Comparison of ENCODE assay signal across 18 cellular contexts in the genomic region with DNA sequence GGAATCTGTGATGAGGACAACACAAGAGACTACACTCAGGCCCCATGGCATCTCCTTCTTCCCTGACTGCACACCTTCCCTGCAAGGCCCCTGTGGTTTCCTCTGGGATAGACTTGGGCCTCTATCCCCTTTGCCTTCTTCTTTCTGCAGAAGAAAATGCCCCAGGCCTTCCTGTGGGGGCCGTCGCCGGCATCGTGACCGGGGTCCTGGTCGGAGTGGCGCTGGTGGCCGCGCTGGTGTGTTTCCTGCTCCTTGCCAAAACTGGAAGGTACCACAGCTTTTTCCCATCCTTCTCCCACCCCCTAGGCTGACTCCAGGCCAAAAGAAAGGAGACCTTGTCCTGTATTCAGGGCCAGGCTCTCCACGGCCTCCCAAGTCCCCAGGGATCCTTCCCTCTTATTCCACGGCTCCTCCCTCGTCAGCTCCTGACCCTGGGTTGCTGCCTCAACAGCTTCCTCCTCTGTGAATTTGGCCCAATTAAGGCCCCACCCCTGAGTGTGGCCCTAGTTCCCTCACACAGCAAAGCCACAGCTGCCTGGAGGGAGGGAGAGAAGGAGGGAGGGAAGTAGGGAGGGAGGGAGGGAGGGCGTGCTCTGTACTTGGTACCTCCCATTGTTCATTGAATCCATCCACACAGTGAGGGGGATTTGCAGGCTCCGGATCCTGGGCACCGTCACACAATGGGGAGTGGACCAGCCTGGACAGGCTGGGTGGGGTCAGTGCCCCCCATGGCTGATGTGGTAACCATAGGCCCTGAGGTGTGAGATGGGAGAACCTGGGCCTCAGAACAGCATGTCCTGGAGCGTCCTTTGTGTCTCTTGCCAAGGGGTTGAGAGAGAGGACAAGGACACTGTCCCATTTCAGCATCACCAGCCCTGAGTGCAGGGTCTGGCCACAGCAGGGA. TPM values are rescaled to one million over a fixed set of nuclear protein-coding genes. Genes with fewer than 3 reads are reported as not detected.
DNase-seq lines count a peak whose midpoint lies in the region; ATAC-seq and TF ChIP-seq lines count a peak whose summit lies in the region.
"Had no signal": no experiment of that assay in that cellular context is flagged by ENCODE, and none has a peak within 500 bp of the region (broad histone marks: within the 10 kb centered on the region; RNA-seq: fewer than 3 reads in every experiment).

No MANE protein-coding gene starts in this region.

- H3K27ac ChIP-seq in heart right ventricle (peak overlapping the region in 2 of 10 donors; percentile 69 to 89), neutrophil (peak overlapping the region; percentile 100), uterus (no peak overlapping the region), esophagus muscularis mucosa (replicated peaks in 1 of 4) (no peak overlapping the region)
- H3K27ac ChIP-seq: VCaP had no signal

- no peak overlapping the region for H3K27ac Mint-ChIP-seq in glutamatergic neuron (ENCODE audit: unreplicated experiment)
- H3K27ac Mint-ChIP-seq: activated CD4-positive, alpha-beta memory T cell treated with anti-CD3 and anti-CD28 coated beads for 36 hours; natural killer cell had no signal

- H3K27me3 Mint-ChIP-seq in glutamatergic neuron (ENCODE audit: unreplicated experiment): peaks cover 10% of the 10 kb centered on the region

- TF ChIP-seq POLR2A in uterus (IDR thresholded peaks at IDR 0.05) (no peak), esophagus muscularis mucosa (IDR thresholded peaks at IDR 0.05; ENCODE audit: low read depth) (no peak)

- H3K4me1 ChIP-seq in heart right ventricle: peaks cover 0 to 41% (median 0%) of the 10 kb centered on the region in 9 donors
- peaks cover 98 to 99% of the 10 kb centered on the region in 2 experiments for H3K4me1 ChIP-seq in neutrophil (ENCODE audit: control insufficient read depth in 1 of 2, insufficient read depth in 1 of 2, low read depth in 1 of 2, low read length in 1 of 2)
- no peaks in the 10 kb centered on the region for H3K4me1 ChIP-seq in uterus
- H3K4me1 ChIP-seq in esophagus muscularis mucosa: peaks cover 0 to 7% (median 0%) of the 10 kb centered on the region in 4 donors

- no peaks in the 10 kb centered on the region for H3K36me3 Mint-ChIP-seq in glutamatergic neuron (ENCODE audit: unreplicated experiment)
- H3K36me3 Mint-ChIP-seq: activated CD4-positive, alpha-beta memory T cell treated with anti-CD3 and anti-CD28 coated beads for 36 hours; natural killer cell had no signal

- peaks cover 5% of the 10 kb centered on the region for H3K4me1 Mint-ChIP-seq in glutamatergic neuron (ENCODE audit: low read depth, unreplicated experiment)
- H3K4me1 Mint-ChIP-seq: natural killer cell had no signal

- H3K4me3 Mint-ChIP-seq in glutamatergic neuron (ENCODE audit: unreplicated experiment): no peak overlapping the region
- H3K4me3 Mint-ChIP-seq: activated CD4-positive, alpha-beta memory T cell treated with anti-CD3 and anti-CD28 coated beads for 36 hours; natural killer cell had no signal

- TF ChIP-seq CTCF in heart right ventricle (IDR thresholded peaks at IDR 0.05): no peak
- TF ChIP-seq CTCF in neutrophil (IDR thresholded peaks at IDR 0.05): no peak
- TF ChIP-seq CTCF in glutamatergic neuron (IDR thresholded peaks at IDR 0.05; ENCODE audit: partially characterized antibody, unreplicated experiment): no peak
- TF ChIP-seq CTCF in uterus (IDR thresholded peaks at IDR 0.05): no peak
- no peak for TF ChIP-seq CTCF in esophagus muscularis mucosa (IDR thresholded peaks at IDR 0.05)

- H3K9me3 ChIP-seq in heart right ventricle: no peaks in the 10 kb centered on the region
- H3K9me3 ChIP-seq in neutrophil: no peaks in the 10 kb centered on the region
- no peaks in the 10 kb centered on the region for H3K9me3 ChIP-seq in uterus
- no peaks in the 10 kb centered on the region for H3K9me3 ChIP-seq in esophagus muscularis mucosa

- 65 to 72% methylated on average over 16 of the region's 16 CpGs for WGBS in heart right ventricle, 2 donors
- WGBS in esophagus muscularis mucosa: 62% methylated on average over 13 of the region's 16 CpGs

- DNase-seq in CD1c-positive myeloid dendritic cell (ENCODE audit: extremely low spot score) (peak; percentile 55), NCI-H69 (lab: John Stamatoyannopoulos, UW) (peak; percentile 70), heart right ventricle (peak; percentile 11 to 23), glutamatergic neuron (no peak), uterus (no peak), esophagus muscularis mucosa (ENCODE audit: extremely low spot score) (no peak)
- DNase-seq: activated CD4-positive, alpha-beta memory T cell treated with anti-CD3 and anti-CD28 coated beads for 36 hours; activated T-cell treated with anti-CD3 and anti-CD28 coated beads, Interleukin-2, amount 50 U/mL, for 48 hours; caudate nucleus; effector CD8-positive, alpha-beta T cell; Karpas-422; natural killer cell; NCI-H510A treated with DMSO at 0.1 percent for 48 hours; PC-3 had no signal

- H3K4me3 ChIP-seq in heart right ventricle (peak overlapping the region in 1 of 10 donors; percentile 4), neutrophil (ENCODE audit: low read depth in 1 of 2, low read length in 1 of 2) (peak overlapping the region; percentile 53 to 60), uterus (no peak overlapping the region), esophagus muscularis mucosa (no peak overlapping the region)

- H3K27me3 ChIP-seq in heart right ventricle (peaks cover 0 to 47% (median 27%) of the 10 kb centered on the region in 7 donors), neutrophil (no peaks in the 10 kb centered on the region), uterus (no peaks in the 10 kb centered on the region), esophagus muscularis mucosa (peaks cover 0 to 47% (median 0%) of the 10 kb centered on the region in 4 donors)

- peaks cover 5% of the 10 kb centered on the region for H3K9me3 Mint-ChIP-seq in glutamatergic neuron (ENCODE audit: unreplicated experiment)
- H3K9me3 Mint-ChIP-seq: activated CD4-positive, alpha-beta memory T cell treated with anti-CD3 and anti-CD28 coated beads for 36 hours; natural killer cell had no signal

- H3K36me3 ChIP-seq in heart right ventricle (no peaks in the 10 kb centered on the region), neutrophil (peaks cover 76% of the 10 kb centered on the region), uterus (no peaks in the 10 kb centered on the region), esophagus muscularis mucosa (no peaks in the 10 kb centered on the region)

- ATAC-seq in heart right ventricle: peak in 6 of 8 donors; percentile 35 to 65 (median 58)
- ATAC-seq in HG03025 (IDR thresholded peaks at IDR 0.05; ENCODE audit: low FRiP score, unreplicated experiment): no peak
- ATAC-seq: PC-3 had no signal

- no peak for TF ChIP-seq EP300 in esophagus muscularis mucosa (IDR thresholded peaks at IDR 0.05)

- intact Hi-C loops in heart right ventricle (cut with DNase I) (no loop called here), uterus (cut with DNase I; ENCODE audit: low total_unique reads) (no loop called here), esophagus muscularis mucosa (cut with DNase I) (no loop called here)

RNA-seq across cellular contexts. Expression of gene CEACAM3, which starts 12.5 kb away (rescaled TPM):
- total RNA-seq in heart right ventricle: 1 to 10 TPM in 1 of 10 donors, under 1 TPM in 7, not detected in 2; 0.21 to 1.5 (median 0.40) TPM
- polyA plus RNA-seq in heart right ventricle: not detected
- total RNA-seq in glutamatergic neuron (ENCODE audit: unreplicated experiment): not detected
- total RNA-seq in uterus: not detected
- total RNA-seq in esophagus muscularis mucosa: under 1 TPM in 1 of 4 donors, not detected in 3; 0.26 TPM
- total RNA-seq: activated CD4-positive, alpha-beta memory T cell treated with anti-CD3 and anti-CD28 coated beads for 36 hours; PC-3; pulmonary artery endothelial cell had no signal

RNA-seq across cellular contexts. Expression of gene LYPD4, which starts 35.6 kb away (rescaled TPM):
- total RNA-seq in heart right ventricle: not detected
- polyA plus RNA-seq in heart right ventricle: not detected
- total RNA-seq in glutamatergic neuron (ENCODE audit: unreplicated experiment): not detected
- not detected for total RNA-seq in uterus
- total RNA-seq in esophagus muscularis mucosa: not detected
- total RNA-seq: activated CD4-positive, alpha-beta memory T cell treated with anti-CD3 and anti-CD28 coated beads for 36 hours; natural killer cell; PC-3; pulmonary artery endothelial cell had no signal

RNA-seq across cellular contexts. Expression of gene DMRTC2, which starts 35.9 kb away (rescaled TPM):
- total RNA-seq in heart right ventricle (not detected), glutamatergic neuron (ENCODE audit: unreplicated experiment) (not detected), uterus (under 1 TPM in 1 of 4 donors, not detected in 3; 0.14 TPM), esophagus muscularis mucosa (not detected)
- polyA plus RNA-seq in heart right ventricle: not detected
- total RNA-seq: activated CD4-positive, alpha-beta memory T cell treated with anti-CD3 and anti-CD28 coated beads for 36 hours; natural killer cell; PC-3; pulmonary artery endothelial cell had no signal

RNA-seq across cellular contexts. Expression of gene RPS19, which starts 51.1 kb away (rescaled TPM):
- total RNA-seq in heart right ventricle: 1,000 to 10,000 TPM in 1 of 10 donors, 100 to 1,000 TPM in 9; 446 to 1,030 (median 578) TPM
- 1,000 to 10,000 TPM; 1,092 to 1,996 TPM for polyA plus RNA-seq in heart right ventricle
- 1,637 TPM for total RNA-seq in glutamatergic neuron (ENCODE audit: unreplicated experiment)
- total RNA-seq in uterus: 1,000 to 10,000 TPM in 2 of 4 donors, 100 to 1,000 TPM in 2; 324 to 1,895 (median 1,094) TPM
- 1,000 to 10,000 TPM in 3 of 4 donors, 100 to 1,000 TPM in 1; 893 to 1,378 (median 1,179) TPM for total RNA-seq in esophagus muscularis mucosa

RNA-seq across cellular contexts. Expression of gene CEACAM6, which starts 53.6 kb away (rescaled TPM):
- under 1 TPM in 2 of 10 donors, not detected in 8; 0.10 to 0.12 TPM for total RNA-seq in heart right ventricle
- under 1 TPM in 1 of 2 donors, not detected in 1; 0.03 TPM for polyA plus RNA-seq in heart right ventricle
- total RNA-seq in glutamatergic neuron (ENCODE audit: unreplicated experiment): 0.20 TPM
- under 1 TPM in 1 of 4 donors, not detected in 3; 0.41 TPM for total RNA-seq in uterus
- 1 to 10 TPM in 1 of 4 donors, under 1 TPM in 2, not detected in 1; under 0.01 to 1.3 (median 0.69) TPM for total RNA-seq in esophagus muscularis mucosa
- total RNA-seq: activated CD4-positive, alpha-beta memory T cell treated with anti-CD3 and anti-CD28 coated beads for 36 hours; natural killer cell; pulmonary artery endothelial cell had no signal

Comparison
In these comparisons a context has a peak if more than half of its experiments do, and no peak if none do; other contexts are left out.
1. DNase-seq: peak in CD1c-positive myeloid dendritic cell (single experiment), NCI-H69 (single experiment) and heart right ventricle (2 of 2); none in glutamatergic neuron (single experiment), uterus (0 of 2) and esophagus muscularis mucosa (single experiment).
2. H3K4me3 ChIP-seq: peak in neutrophil (2 of 2); none in uterus (0 of 2) and esophagus muscularis mucosa (0 of 4).